In the genomic region with DNA sequence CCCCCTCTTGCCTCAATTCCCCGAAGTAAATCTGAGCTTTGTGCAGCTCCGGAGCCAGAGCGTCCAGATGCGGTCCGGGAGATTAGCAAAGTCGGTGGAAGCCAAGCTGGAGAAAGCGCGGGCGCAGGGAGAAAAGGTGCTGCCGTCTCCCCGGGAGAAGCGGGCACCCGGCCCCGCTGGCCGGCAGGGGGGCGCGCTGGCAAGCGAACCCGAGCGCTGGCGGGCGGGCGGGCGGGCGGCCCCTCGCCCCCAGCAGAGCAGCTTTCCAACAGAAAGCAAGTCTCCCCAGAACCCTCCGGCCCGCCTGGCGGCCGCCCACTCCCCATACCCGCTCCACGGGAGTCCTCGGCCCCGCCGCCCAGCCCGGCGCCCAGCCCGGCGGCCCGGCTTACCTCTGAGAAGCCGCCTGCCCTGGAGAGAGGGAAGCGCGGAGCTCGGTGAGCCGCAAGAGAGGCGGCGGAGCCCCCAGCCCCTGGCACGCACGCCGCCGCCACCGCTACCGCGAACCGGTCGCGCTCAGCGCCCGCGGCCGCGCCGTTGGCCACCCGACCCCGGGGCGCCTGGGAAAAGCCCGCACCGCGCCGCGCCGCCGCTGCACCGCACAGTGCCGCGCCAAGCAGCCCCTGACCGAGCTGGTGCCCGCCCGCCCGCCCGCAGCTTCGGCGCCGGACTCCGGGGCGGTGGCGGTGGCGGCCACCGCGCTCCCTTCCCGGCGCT, we compare ENCODE assay signal across 7 cellular contexts. TPM values are rescaled to one million over a fixed set of nuclear protein-coding genes. Genes with fewer than 3 reads are reported as not detected.
DNase-seq lines count a peak whose midpoint lies in the region; ATAC-seq and TF ChIP-seq lines count a peak whose summit lies in the region.

No MANE protein-coding gene starts in this region.

- peaks cover 71% of the 10 kb centered on the region for H3K27me3 Mint-ChIP-seq in activated T-cell treated with anti-CD3 and anti-CD28 coated beads, Interleukin-2, amount 50 U/mL, for 72 hours (ENCODE audit: low read depth)

- peaks cover 20% of the 10 kb centered on the region for H3K4me1 Mint-ChIP-seq in activated T-cell treated with anti-CD3 and anti-CD28 coated beads, Interleukin-2, amount 50 U/mL, for 72 hours (ENCODE audit: low read depth)

- peak overlapping the region; percentile 84 to 86 for H3K4me3 Mint-ChIP-seq in activated T-cell treated with anti-CD3 and anti-CD28 coated beads, Interleukin-2, amount 50 U/mL, for 72 hours

- H3K27me3 ChIP-seq in thyroid gland, result peaks cover 4% of the 10 kb centered on the region

- H3K4me3 ChIP-seq in thyroid gland (replicated peaks in 1 of 3), result peak overlapping the region; percentile 15 to 42 (median 15)

- DNase-seq in activated T-cell treated with anti-CD3 and anti-CD28 coated beads, Interleukin-2, amount 50 U/mL, for 72 hours, result no peak
- DNase-seq in iris pigment epithelial cell (ENCODE audit: low read depth), result peak; percentile 21
- DNase-seq in thyroid gland, result peak in 1 of 2 donors; percentile 13
- DNase-seq in DMS114 treated with DMSO at 0.1 percent for 48 hours (lab: John Stamatoyannopoulos, UW; ENCODE audit: unreplicated experiment), result no peak

- H3K36me3 Mint-ChIP-seq in activated T-cell treated with anti-CD3 and anti-CD28 coated beads, Interleukin-2, amount 50 U/mL, for 72 hours (ENCODE audit: insufficient read depth in 2 of 2), result no peaks in the 10 kb centered on the region

- H3K4me1 ChIP-seq in thyroid gland, result peaks cover 6 to 27% of the 10 kb centered on the region in 2 donors

- 0% methylated on average over 2 of the region's 92 CpGs; no CpG with 5 or more reads in 1 of the 2 donors for WGBS in thyroid gland, 2 donors

- H3K36me3 ChIP-seq in thyroid gland, result no peaks in the 10 kb centered on the region

- no peaks in the 10 kb centered on the region for H3K9me3 Mint-ChIP-seq in activated T-cell treated with anti-CD3 and anti-CD28 coated beads, Interleukin-2, amount 50 U/mL, for 72 hours

- intact Hi-C loops in thyroid gland (cut with DNase I), result no loop called here

- TF ChIP-seq POLR2A in thyroid gland (IDR thresholded peaks at IDR 0.05), result no peak

- no peak for TF ChIP-seq CTCF in thyroid gland (IDR thresholded peaks at IDR 0.05)

- no peaks in the 10 kb centered on the region for H3K9me3 ChIP-seq in thyroid gland

- no peak overlapping the region for H3K27ac ChIP-seq in thyroid gland

- H3K27ac Mint-ChIP-seq in activated T-cell treated with anti-CD3 and anti-CD28 coated beads, Interleukin-2, amount 50 U/mL, for 72 hours, result no peak overlapping the region

- ATAC-seq in GM18517 (IDR thresholded peaks at IDR 0.05; ENCODE audit: unreplicated experiment), result peak; percentile 7
- ATAC-seq in HG02938 (IDR thresholded peaks at IDR 0.05; ENCODE audit: unreplicated experiment), result peak; percentile 3
- peak; percentile 20 to 38 for ATAC-seq in activated T-cell treated with anti-CD3 and anti-CD28 coated beads, Interleukin-2, amount 50 U/mL, for 72 hours (replicated peaks in 1 of 2)
- no peak for ATAC-seq in HG03469 (IDR thresholded peaks at IDR 0.05; ENCODE audit: unreplicated experiment)

RNA-seq across cellular contexts. Expression of gene CITED1, which starts 0.5 kb away (rescaled TPM):
- under 1 TPM in 1 of 2 donors, not detected in 1; 0.38 TPM for total RNA-seq in activated T-cell treated with anti-CD3 and anti-CD28 coated beads, Interleukin-2, amount 50 U/mL, for 72 hours
- total RNA-seq in thyroid gland, result 10 to 100 TPM in 2 of 4 donors, 1 to 10 TPM in 2; 5.5 to 29.9 (median 17.5) TPM

RNA-seq across cellular contexts. Expression of gene RPS4X, which starts 29.2 kb away (rescaled TPM):
- total RNA-seq in activated T-cell treated with anti-CD3 and anti-CD28 coated beads, Interleukin-2, amount 50 U/mL, for 72 hours, result 1,000 to 10,000 TPM; 1,394 to 2,332 TPM
- 1,000 to 10,000 TPM in 1 of 4 donors, 100 to 1,000 TPM in 3; 602 to 1,253 (median 805) TPM for total RNA-seq in thyroid gland

Comparison
In these comparisons a context has a peak if more than half of its experiments do, and no peak if none do; other contexts are left out.
1. RNA of gene CITED1, which starts 0.5 kb away (total RNA-seq): 5.5 to 29.9 TPM in thyroid gland; 0.38 TPM in activated T-cell treated with anti-CD3 and anti-CD28 coated beads, Interleukin-2, amount 50 U/mL, for 72 hours; every median in the first group is over 4 times any median in the second.